37 cellular contexts compared by ENCODE assay signal in the genomic region with DNA sequence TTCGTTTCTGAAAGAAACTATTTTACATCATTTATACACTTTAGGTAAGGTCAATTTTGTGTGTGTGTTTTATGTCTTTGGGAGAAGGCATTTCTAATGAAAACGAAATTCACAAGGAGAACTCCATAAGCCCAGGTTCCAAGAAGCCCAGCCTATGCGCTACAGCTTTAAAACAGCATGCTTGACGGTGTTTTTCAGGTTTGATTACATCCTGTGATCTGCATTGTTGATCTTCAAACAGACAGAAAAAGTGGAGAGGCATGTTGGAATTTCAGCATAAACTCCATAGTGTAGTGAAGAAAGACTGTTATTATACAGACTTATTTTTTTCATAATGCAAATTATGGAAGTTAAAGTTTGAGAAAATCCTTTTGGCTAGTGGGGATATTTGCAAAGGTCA.
"Had no signal": no experiment of that assay in that cellular context is flagged by ENCODE, and none has a peak within 500 bp of the region (broad histone marks: within the 10 kb centered on the region; RNA-seq: fewer than 3 reads in every experiment).

No MANE protein-coding gene starts in this region.

- H3K4me3 ChIP-seq: adrenal gland, ascending aorta, body of pancreas, breast epithelium, cardiac muscle cell, colonic mucosa had no signal

- ATAC-seq: activated naive CD4-positive, alpha-beta T cell treated with anti-CD3 and anti-CD28 coated beads, Interleukin-2, amount 50 U/mL, for 72 hours; activated naive CD8-positive, alpha-beta T cell treated with anti-CD3 and anti-CD28 coated beads, Interleukin-2, amount 50 U/mL, for 24 hours; activated T-cell treated with anti-CD3 and anti-CD28 coated beads, Interleukin-2, amount 50 U/mL, for 72 hours; activated T-helper 17 cell treated with anti-CD3 and anti-CD28 coated beads, Interleukin-2, amount 50 U/mL, for 72 hours; body of pancreas had no signal

- H3K9me3 ChIP-seq: adrenal gland, ascending aorta, body of pancreas, breast epithelium, colonic mucosa had no signal

- H3K9me3 Mint-ChIP-seq: activated naive CD4-positive, alpha-beta T cell treated with anti-CD3 and anti-CD28 coated beads for 36 hours; activated naive CD4-positive, alpha-beta T cell treated with anti-CD3 and anti-CD28 coated beads, Interleukin-2, amount 10 ng/mL, durations not matched to agents 7 days and 5 days; activated naive CD4-positive, alpha-beta T cell treated with anti-CD3 and anti-CD28 coated beads, Interleukin-2, amount 50 U/mL, for 24 hours; activated naive CD4-positive, alpha-beta T cell treated with anti-CD3 and anti-CD28 coated beads, Interleukin-2, amount 50 U/mL, for 72 hours; activated naive CD8-positive, alpha-beta T cell treated with anti-CD3 and anti-CD28 coated beads for 36 hours; activated naive CD8-positive, alpha-beta T cell treated with anti-CD3 and anti-CD28 coated beads, Interleukin-2, amount 10 ng/mL, durations not matched to agents 7 days and 5 days; activated naive CD8-positive, alpha-beta T cell treated with anti-CD3 and anti-CD28 coated beads, Interleukin-2, amount 50 U/mL, for 24 hours; activated T-cell treated with anti-CD3 and anti-CD28 coated beads, Interleukin-2, amount 50 U/mL, for 72 hours; activated T-helper 1 cell treated with anti-CD3 and anti-CD28 coated beads, Interleukin-12 subunit alpha, Interleukin-12 subunit beta, Interleukin-2, Interleukin-4 antibody, amounts not matched to agents 30 ng/mL and 10 ng/mL and 1 ng/mL, durations not matched to agents 14 hours and 24 hours and 36 hours; activated T-helper 17 cell treated with anti-CD3 and anti-CD28 coated beads, Interleukin-2, amount 50 U/mL, for 72 hours; activated T-helper 2 cell treated with anti-CD3 and anti-CD28 coated beads, Interferon-gamma antibody, Interleukin-2, Interleukin-4, amounts not matched to agents 10 μg/mL and 5 μg/mL and 100 μg/mL, durations not matched to agents 14 hours and 24 hours and 36 hours; central memory CD8-positive, alpha-beta T cell had no signal

- H3K36me3 ChIP-seq: adrenal gland, ascending aorta, brain microvascular endothelial cell, breast epithelium, cardiac muscle cell, colonic mucosa had no signal

- H3K27ac ChIP-seq: adrenal gland, ascending aorta, body of pancreas, brain microvascular endothelial cell, breast epithelium, cardiac muscle cell, colonic mucosa had no signal

- FAIRE-seq: astrocyte, bronchial epithelial cell, colon had no signal

- H3K27me3 Mint-ChIP-seq: activated naive CD8-positive, alpha-beta T cell treated with anti-CD3 and anti-CD28 coated beads, Interleukin-2, amount 10 ng/mL, durations not matched to agents 7 days and 5 days had no signal

- H3K4me3 Mint-ChIP-seq: activated naive CD4-positive, alpha-beta T cell treated with anti-CD3 and anti-CD28 coated beads for 36 hours; activated naive CD4-positive, alpha-beta T cell treated with anti-CD3 and anti-CD28 coated beads, Interleukin-2, amount 10 ng/mL, durations not matched to agents 7 days and 5 days; activated naive CD4-positive, alpha-beta T cell treated with anti-CD3 and anti-CD28 coated beads, Interleukin-2, amount 50 U/mL, for 24 hours; activated naive CD8-positive, alpha-beta T cell; activated naive CD8-positive, alpha-beta T cell treated with anti-CD3 and anti-CD28 coated beads for 36 hours; activated naive CD8-positive, alpha-beta T cell treated with anti-CD3 and anti-CD28 coated beads, Interleukin-2, amount 10 ng/mL, durations not matched to agents 7 days and 5 days; activated naive CD8-positive, alpha-beta T cell treated with anti-CD3 and anti-CD28 coated beads, Interleukin-2, amount 50 U/mL, for 24 hours; activated T-cell treated with anti-CD3 and anti-CD28 coated beads, Interleukin-2, amount 50 U/mL, for 72 hours; activated T-helper 1 cell treated with anti-CD3 and anti-CD28 coated beads, Interleukin-12 subunit alpha, Interleukin-12 subunit beta, Interleukin-2, Interleukin-4 antibody, amounts not matched to agents 30 ng/mL and 10 ng/mL and 1 ng/mL, durations not matched to agents 14 hours and 24 hours and 36 hours; activated T-helper 17 cell treated with anti-CD3 and anti-CD28 coated beads, Interleukin-2, amount 50 U/mL, for 72 hours; brain; central memory CD8-positive, alpha-beta T cell had no signal

- H3K4me1 Mint-ChIP-seq: activated naive CD4-positive, alpha-beta T cell treated with anti-CD3 and anti-CD28 coated beads, Interleukin-2, amount 10 ng/mL, durations not matched to agents 7 days and 5 days; activated naive CD4-positive, alpha-beta T cell treated with anti-CD3 and anti-CD28 coated beads, Interleukin-2, amount 50 U/mL, for 24 hours; activated naive CD8-positive, alpha-beta T cell treated with anti-CD3 and anti-CD28 coated beads for 36 hours; activated naive CD8-positive, alpha-beta T cell treated with anti-CD3 and anti-CD28 coated beads, Interleukin-2, amount 10 ng/mL, durations not matched to agents 7 days and 5 days; activated naive CD8-positive, alpha-beta T cell treated with anti-CD3 and anti-CD28 coated beads, Interleukin-2, amount 50 U/mL, for 24 hours; activated T-helper 17 cell treated with anti-CD3 and anti-CD28 coated beads, Interleukin-2, amount 50 U/mL, for 72 hours; central memory CD8-positive, alpha-beta T cell had no signal

- H3K4me1 ChIP-seq: adrenal gland, ascending aorta, body of pancreas, breast epithelium, colonic mucosa had no signal

- DNase-seq: activated effector memory CD4-positive, alpha-beta T cell treated with anti-CD3 and anti-CD28 coated beads, Interleukin-2, amount 50 U/mL, for 16 hours; activated effector memory CD4-positive, alpha-beta T cell treated with Interleukin-2 at 50 U/mL for 16 hours; activated gamma-delta T cell; activated gamma-delta T cell treated with Interleukin-2 at 50 U/mL for 16 hours; activated naive CD4-positive, alpha-beta T cell; activated naive CD4-positive, alpha-beta T cell treated with anti-CD3 and anti-CD28 coated beads for 36 hours; activated naive CD4-positive, alpha-beta T cell treated with anti-CD3 and anti-CD28 coated beads, Interleukin-2, amount 10 ng/mL, durations not matched to agents 7 days and 5 days; activated naive CD4-positive, alpha-beta T cell treated with anti-CD3 and anti-CD28 coated beads, Interleukin-2, amount 50 U/mL, for 16 hours; activated naive CD4-positive, alpha-beta T cell treated with Interleukin-2 at 50 U/mL for 16 hours; activated naive CD8-positive, alpha-beta T cell treated with anti-CD3 and anti-CD28 coated beads for 36 hours; activated naive CD8-positive, alpha-beta T cell treated with anti-CD3 and anti-CD28 coated beads, Interleukin-2, amount 10 ng/mL, durations not matched to agents 7 days and 5 days; activated naive CD8-positive, alpha-beta T cell treated with anti-CD3 and anti-CD28 coated beads, Interleukin-2, amount 50 U/mL, for 24 hours; activated T-cell treated with anti-CD3 and anti-CD28 coated beads, Interleukin-2, amount 50 U/mL, for 48 hours; activated T-cell treated with anti-CD3 and anti-CD28 coated beads, Interleukin-2, amount 50 U/mL, for 72 hours; adrenal gland; amniotic stem cell; amygdala; aorta; body of pancreas; brain microvascular endothelial cell; central memory CD4-positive, alpha-beta T cell; cerebellar nuclear complex; colonic mucosa had no signal

- H3K27ac Mint-ChIP-seq: activated naive CD4-positive, alpha-beta T cell treated with anti-CD3 and anti-CD28 coated beads for 36 hours; activated naive CD4-positive, alpha-beta T cell treated with anti-CD3 and anti-CD28 coated beads, Interleukin-2, amount 10 ng/mL, durations not matched to agents 7 days and 5 days; activated naive CD4-positive, alpha-beta T cell treated with anti-CD3 and anti-CD28 coated beads, Interleukin-2, amount 50 U/mL, for 24 hours; activated naive CD4-positive, alpha-beta T cell treated with anti-CD3 and anti-CD28 coated beads, Interleukin-2, amount 50 U/mL, for 72 hours; activated naive CD8-positive, alpha-beta T cell; activated naive CD8-positive, alpha-beta T cell treated with anti-CD3 and anti-CD28 coated beads for 36 hours; activated naive CD8-positive, alpha-beta T cell treated with anti-CD3 and anti-CD28 coated beads, Interleukin-2, amount 10 ng/mL, durations not matched to agents 7 days and 5 days; activated naive CD8-positive, alpha-beta T cell treated with anti-CD3 and anti-CD28 coated beads, Interleukin-2, amount 50 U/mL, for 24 hours; activated T-cell treated with anti-CD3 and anti-CD28 coated beads, Interleukin-2, amount 50 U/mL, for 72 hours; activated T-helper 1 cell treated with anti-CD3 and anti-CD28 coated beads, Interleukin-12 subunit alpha, Interleukin-12 subunit beta, Interleukin-2, Interleukin-4 antibody, amounts not matched to agents 30 ng/mL and 10 ng/mL and 1 ng/mL, durations not matched to agents 14 hours and 24 hours and 36 hours; activated T-helper 17 cell treated with anti-CD3 and anti-CD28 coated beads, Interleukin-2, amount 50 U/mL, for 72 hours; activated T-helper 2 cell treated with anti-CD3 and anti-CD28 coated beads, Interferon-gamma antibody, Interleukin-2, Interleukin-4, amounts not matched to agents 10 μg/mL and 5 μg/mL and 100 μg/mL, durations not matched to agents 14 hours and 24 hours and 36 hours had no signal

- H3K36me3 Mint-ChIP-seq: activated naive CD4-positive, alpha-beta T cell treated with anti-CD3 and anti-CD28 coated beads, Interleukin-2, amount 10 ng/mL, durations not matched to agents 7 days and 5 days; activated naive CD4-positive, alpha-beta T cell treated with anti-CD3 and anti-CD28 coated beads, Interleukin-2, amount 50 U/mL, for 24 hours; activated naive CD4-positive, alpha-beta T cell treated with anti-CD3 and anti-CD28 coated beads, Interleukin-2, amount 50 U/mL, for 72 hours; activated naive CD8-positive, alpha-beta T cell; activated naive CD8-positive, alpha-beta T cell treated with anti-CD3 and anti-CD28 coated beads for 36 hours; activated naive CD8-positive, alpha-beta T cell treated with anti-CD3 and anti-CD28 coated beads, Interleukin-2, amount 10 ng/mL, durations not matched to agents 7 days and 5 days; brain had no signal
